Comparison of ENCODE assay signal across 18 cellular contexts in genomic region chr12:25427328-25428249, GRCh38.
DNase-seq lines count a peak whose midpoint lies in the region; ATAC-seq and TF ChIP-seq lines count a peak whose summit lies in the region.
"Had no signal": no experiment of that assay in that cellular context is flagged by ENCODE, and none has a peak within 500 bp of the region (broad histone marks: within the 10 kb centered on the region; RNA-seq: fewer than 3 reads in every experiment).

No MANE protein-coding gene starts in this region.

- H3K9me2 ChIP-seq in GM23338 (ENCODE audit: insufficient read depth): no peaks in the 10 kb centered on the region

- no peak overlapping the region for H3K23ac ChIP-seq in mesendoderm (ENCODE audit: low read length)

- no peaks in the 10 kb centered on the region for H3K36me3 Mint-ChIP-seq in GM23338 (ENCODE audit: low read depth)

- H3K4ac ChIP-seq in mesendoderm (ENCODE audit: low read depth, low read length): no peak overlapping the region

- no peak for TF ChIP-seq CTCF in GM23338 (conservative IDR thresholded peaks at IDR 0.05; ENCODE audit: low read depth in 2 of 2)

- H2BK120ac ChIP-seq in mesendoderm (ENCODE audit: low read depth, low read length): no peak overlapping the region

- H3K9ac ChIP-seq in mesendoderm (ENCODE audit: low read length): no peak overlapping the region

- no peaks in the 10 kb centered on the region for H3K4me1 ChIP-seq in GM23338 (ENCODE audit: insufficient read depth)
- no peaks in the 10 kb centered on the region for H3K4me1 ChIP-seq in mesendoderm (ENCODE audit: control insufficient read depth, low read depth, low read length)

- H3K4me3 ChIP-seq in GM23338 (no peak overlapping the region), mesendoderm (ENCODE audit: low read length) (no peak overlapping the region)
- H3K4me3 ChIP-seq: SJSA1 had no signal

- no peak overlapping the region for H3K4me3 Mint-ChIP-seq in GM23338
- H3K4me3 Mint-ChIP-seq: B cell had no signal

- H3K79me1 ChIP-seq in mesendoderm (ENCODE audit: low read length): no peaks in the 10 kb centered on the region

- DNase-seq in GM23338 (ENCODE audit: low spot score) (peak; percentile 17), NCI-H526 treated with DMSO at 0.1 percent for 48 hours (lab: John Stamatoyannopoulos, UW) (peak; percentile 79), epithelial cell of prostate (ENCODE audit: low read depth, low spot score) (peak; percentile 8), mesendoderm (peak; percentile 57), amniotic stem cell (lab: John Stamatoyannopoulos, UW) (no peak), activated T-cell treated with anti-CD3 and anti-CD28 coated beads for 4 hours (no peak), cerebellar nuclear complex (lab: John Stamatoyannopoulos, UW) (no peak), mucosa of gallbladder (ENCODE audit: low spot score) (no peak)
- DNase-seq: COR-L47, EL, KG1, NCI-H1694 treated with DMSO at 0.1 percent for 48 hours, NCI-H2107, NCI-H2227 treated with DMSO at 0.1 percent for 48 hours, NCI-H524 had no signal

- H3K56ac ChIP-seq in mesendoderm (ENCODE audit: low read length): no peak overlapping the region

- no peak overlapping the region for H2BK15ac ChIP-seq in mesendoderm (replicated peaks; ENCODE audit: low read depth)

- no peak overlapping the region for H4K8ac ChIP-seq in mesendoderm (ENCODE audit: low read depth, low read length)

- no peak overlapping the region for H4K5ac ChIP-seq in mesendoderm (ENCODE audit: low read length)

- no peaks in the 10 kb centered on the region for H4K20me1 ChIP-seq in GM23338 (replicated peaks; ENCODE audit: insufficient read depth)

- H3K27ac Mint-ChIP-seq in GM23338: no peak overlapping the region
- H3K27ac Mint-ChIP-seq: B cell had no signal

- H3K27me3 ChIP-seq in GM23338 (ENCODE audit: insufficient read depth) (no peaks in the 10 kb centered on the region), mesendoderm (ENCODE audit: insufficient read depth, low read length, poor library complexity) (no peaks in the 10 kb centered on the region)
- H3K27me3 ChIP-seq: SJSA1 had no signal

- H3K4me2 ChIP-seq in GM23338 (no peak overlapping the region), mesendoderm (ENCODE audit: low read length) (no peak overlapping the region)

- no peak overlapping the region for H2AK5ac ChIP-seq in mesendoderm (ENCODE audit: low read length)

- H2AFZ ChIP-seq in GM23338: no peak overlapping the region

- no peaks in the 10 kb centered on the region for H3K9me3 Mint-ChIP-seq in GM23338

- peaks cover 2% of the 10 kb centered on the region for H3K27me3 Mint-ChIP-seq in GM23338 (ENCODE audit: insufficient read depth, low read depth, poor library complexity)
- H3K27me3 Mint-ChIP-seq: B cell had no signal

- H3K36me3 ChIP-seq in GM23338 (ENCODE audit: insufficient read depth): no peaks in the 10 kb centered on the region
- H3K36me3 ChIP-seq in mesendoderm (ENCODE audit: control insufficient read depth, insufficient read depth, low read length): no peaks in the 10 kb centered on the region
- H3K36me3 ChIP-seq: SJSA1 had no signal

- no peak overlapping the region for H3K27ac ChIP-seq in GM23338 (ENCODE audit: low read depth)
- peak overlapping the region; percentile 45 for H3K27ac ChIP-seq in epithelial cell of prostate
- H3K27ac ChIP-seq in mesendoderm (ENCODE audit: low read depth, low read length): no peak overlapping the region
- H3K27ac ChIP-seq: SJSA1 had no signal

- no peak overlapping the region for H3K18ac ChIP-seq in mesendoderm (ENCODE audit: low read length)

- no peak for ATAC-seq in GM23338
- ATAC-seq: HCT116 had no signal

- H3F3A ChIP-seq in GM23338 (replicated peaks; ENCODE audit: low read depth): no peaks in the 10 kb centered on the region

- H3K79me2 ChIP-seq in GM23338 (replicated peaks; ENCODE audit: insufficient read depth): no peaks in the 10 kb centered on the region
- H3K79me2 ChIP-seq in mesendoderm (ENCODE audit: control insufficient read depth, insufficient read depth, low read length): no peaks in the 10 kb centered on the region

- no CpG with 5 or more reads among the region's 2 CpGs for WGBS in mesendoderm (ENCODE audit: extremely low coverage, insufficient coverage, low lambda C conversion rate)

- no peak overlapping the region for H2BK5ac ChIP-seq in mesendoderm (ENCODE audit: low read length)

- H3K4me1 Mint-ChIP-seq in GM23338: no peaks in the 10 kb centered on the region
- H3K4me1 Mint-ChIP-seq: B cell had no signal

TF ChIP-seq in GM23338, 12 proteins besides CTCF, POLR2A, EP300 and RAD21 (continues in another document):
- TF ChIP-seq ZNF331 (CRISPR knock-in tag; IDR thresholded peaks at IDR 0.05; ENCODE audit: low read depth) (no peak), ZNF462 (CRISPR knock-in tag; IDR thresholded peaks at IDR 0.05) (no peak), POLR2AphosphoS5 (IDR thresholded peaks at IDR 0.05; ENCODE audit: low read depth) (no peak), JUNB (IDR thresholded peaks at IDR 0.05; ENCODE audit: unreplicated experiment) (no peak), EZH2phosphoT487 (IDR thresholded peaks at IDR 0.05; ENCODE audit: unreplicated experiment) (no peak), EZH2 (IDR thresholded peaks at IDR 0.05; ENCODE audit: low read depth, unreplicated experiment) (no peak)

Comparison
In these comparisons a context has a peak if more than half of its experiments do, and no peak if none do; other contexts are left out.
1. DNase-seq: peak in GM23338 (single experiment), NCI-H526 treated with DMSO at 0.1 percent for 48 hours (single experiment), epithelial cell of prostate (single experiment) and mesendoderm (single experiment); none in amniotic stem cell (single experiment), activated T-cell treated with anti-CD3 and anti-CD28 coated beads for 4 hours (single experiment), cerebellar nuclear complex (0 of 2) and mucosa of gallbladder (single experiment).